In genomic region chr1:67685558-67686271, GRCh38 we compare ENCODE assay signal across 8 cellular contexts. TPM values are rescaled to one million over a fixed set of nuclear protein-coding genes. Genes with fewer than 3 reads are reported as not detected.
DNase-seq lines count a peak whose midpoint lies in the region; ATAC-seq lines count a peak whose summit lies in the region.

No MANE protein-coding gene starts in this region.

- peak overlapping the region; percentile 80 for H3K27ac ChIP-seq in SJSA1
- H3K27ac ChIP-seq in rectal smooth muscle tissue (ENCODE audit: low read depth, low read length), result peak overlapping the region; percentile 86

- H3K36me3 ChIP-seq in SJSA1 (peaks cover 55% of the 10 kb centered on the region), rectal smooth muscle tissue (ENCODE audit: control insufficient read depth, insufficient read depth, low read length) (peaks cover 7% of the 10 kb centered on the region)

- H3K4me3 ChIP-seq in SJSA1 (peak overlapping the region; percentile 91), rectal smooth muscle tissue (ENCODE audit: low read length) (peak overlapping the region; percentile 80)

- 0 out of 2 replicates have a peak, but pooled peaks cover 3% of the 10 kb centered on the region for H3K9me3 ChIP-seq in SJSA1 (replicated peaks)

- H3K4me1 Mint-ChIP-seq in activated naive CD4-positive, alpha-beta T cell treated with anti-CD3 and anti-CD28 coated beads, Interleukin-2, amount 50 U/mL, for 24 hours, result peaks cover 61% of the 10 kb centered on the region

- no peaks in the 10 kb centered on the region for H3K27me3 Mint-ChIP-seq in activated naive CD4-positive, alpha-beta T cell treated with anti-CD3 and anti-CD28 coated beads, Interleukin-2, amount 50 U/mL, for 24 hours

- H3K27me3 ChIP-seq in SJSA1 (replicated peaks) (no peaks in the 10 kb centered on the region), rectal smooth muscle tissue (ENCODE audit: control insufficient read depth, insufficient read depth, low read length) (no peaks in the 10 kb centered on the region)

- H3K4me1 ChIP-seq in SJSA1 (replicated peaks) (peaks cover 43% of the 10 kb centered on the region), rectal smooth muscle tissue (ENCODE audit: control insufficient read depth, insufficient read depth, low read length) (peaks cover 10% of the 10 kb centered on the region)

- H3K9ac ChIP-seq in rectal smooth muscle tissue (ENCODE audit: low read length), result peak overlapping the region; percentile 61

- peak overlapping the region; percentile 82 for H3K27ac Mint-ChIP-seq in activated naive CD4-positive, alpha-beta T cell treated with anti-CD3 and anti-CD28 coated beads, Interleukin-2, amount 50 U/mL, for 24 hours

- peak overlapping the region; percentile 98 for H3K4me3 Mint-ChIP-seq in activated naive CD4-positive, alpha-beta T cell treated with anti-CD3 and anti-CD28 coated beads, Interleukin-2, amount 50 U/mL, for 24 hours

- H3K36me3 Mint-ChIP-seq in activated naive CD4-positive, alpha-beta T cell treated with anti-CD3 and anti-CD28 coated beads, Interleukin-2, amount 50 U/mL, for 24 hours, result peaks cover 24% of the 10 kb centered on the region

- no peaks in the 10 kb centered on the region for H3K9me3 Mint-ChIP-seq in activated naive CD4-positive, alpha-beta T cell treated with anti-CD3 and anti-CD28 coated beads, Interleukin-2, amount 50 U/mL, for 24 hours

- intact Hi-C loops in left cardiac atrium (cut with DNase I), result loop anchor here in 1 of 2 donors (5.0 to 10.0 kb wide), 2 partner anchors 77 to 121 kb away; no protein-coding TSS in a partner anchor

- DNase-seq in 8988T (peak; percentile 19), SJSA1 (ENCODE audit: low read depth in 1 of 2, low spot score in 2 of 2) (peak; percentile 41 to 52), left cardiac atrium (peak; percentile 62), NCI-H187 (lab: John Stamatoyannopoulos, UW) (no peak)

- ATAC-seq in GM18858 (IDR thresholded peaks at IDR 0.05; ENCODE audit: unreplicated experiment) (peak; percentile 2), HG03097 (IDR thresholded peaks at IDR 0.05; ENCODE audit: low FRiP score, unreplicated experiment) (peak; percentile 11), left cardiac atrium (peak; percentile 21 to 40)

RNA-seq across cellular contexts. Expression of gene GADD45A, which starts 0.7 kb away (rescaled TPM):
- 63.1 and 125 TPM in 2 replicates for total RNA-seq in SJSA1 (2014; rRNA removed; shearing (Covaris generic))
- 10 to 100 TPM; 14.0 to 15.8 TPM for total RNA-seq in left cardiac atrium

Comparison
In these comparisons a context has a peak if more than half of its experiments do, and no peak if none do; other contexts are left out.
1. DNase-seq: peak in 8988T (single experiment), SJSA1 (2 of 2) and left cardiac atrium (single experiment); none in NCI-H187 (0 of 2).
2. Peak in every context shown above with its lines, with median percentiles within 50 percentile points of each other: ATAC-seq.